In the genomic region with DNA sequence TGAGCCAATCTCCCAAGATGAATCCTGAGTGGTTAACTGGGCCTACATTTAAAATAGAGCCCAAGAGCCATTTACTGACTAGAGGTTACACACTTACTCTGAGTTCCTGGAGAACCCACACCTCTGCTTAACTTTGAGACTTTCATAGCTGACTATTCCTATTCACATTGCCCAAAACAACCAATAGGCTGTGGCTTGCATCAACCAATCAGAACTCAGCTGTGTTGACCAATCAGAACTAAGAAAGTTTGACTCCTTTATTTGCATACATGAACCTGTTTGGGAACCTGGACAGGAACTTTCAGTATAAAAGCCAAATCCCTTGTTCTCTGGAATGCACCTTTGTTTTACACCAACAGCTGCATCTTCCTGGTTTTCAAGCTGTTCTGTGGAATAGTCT, we compare ENCODE assay signal across 31 cellular contexts. TPM values are rescaled to one million over a fixed set of nuclear protein-coding genes. Genes with fewer than 3 reads are reported as not detected.
"Had no signal": no experiment of that assay in that cellular context is flagged by ENCODE, and none has a peak within 500 bp of the region (broad histone marks: within the 10 kb centered on the region; RNA-seq: fewer than 3 reads in every experiment).

No MANE protein-coding gene starts in this region.

- H3K27me3 Mint-ChIP-seq: activated CD4-positive, alpha-beta memory T cell treated with anti-CD3 and anti-CD28 coated beads for 36 hours; activated CD4-positive, alpha-beta T cell treated with anti-CD3 and anti-CD28 coated beads for 36 hours; central memory CD8-positive, alpha-beta T cell; effector memory CD8-positive, alpha-beta T cell; T-helper 17 cell had no signal

- H3K27ac Mint-ChIP-seq: activated CD4-positive, alpha-beta memory T cell treated with anti-CD3 and anti-CD28 coated beads for 36 hours; activated CD4-positive, alpha-beta T cell treated with anti-CD3 and anti-CD28 coated beads for 36 hours; activated CD4-positive, alpha-beta T cell treated with anti-CD3 and anti-CD28 coated beads, Interleukin-2, amount 10 ng/mL, durations not matched to agents 24 days and 14 days; activated naive CD4-positive, alpha-beta T cell treated with anti-CD3 and anti-CD28 coated beads, Interleukin-2, amount 10 ng/mL, durations not matched to agents 7 days and 5 days; activated naive CD4-positive, alpha-beta T cell treated with anti-CD3 and anti-CD28 coated beads, Interleukin-2, amount 50 U/mL, for 72 hours; activated naive CD8-positive, alpha-beta T cell treated with anti-CD3 and anti-CD28 coated beads, Interleukin-2, amount 10 ng/mL, durations not matched to agents 7 days and 5 days; activated T-helper 2 cell treated with anti-CD3 and anti-CD28 coated beads, Interferon-gamma antibody, Interleukin-2, Interleukin-4, amounts not matched to agents 10 μg/mL and 5 μg/mL and 100 μg/mL, durations not matched to agents 14 hours and 24 hours and 36 hours; brain; dendritic cell treated with granulocyte-macrophage colony-stimulating factor and Interleukin-4, amounts not matched to agents 40 ng/mL and 50 ng/mL, for 4 days; effector memory CD8-positive, alpha-beta T cell; T-helper 17 cell; T-helper 2 cell treated with Interferon-gamma antibody and Interleukin-4, amounts not matched to agents 5 μg/mL and 100 μg/mL, for 36 hours had no signal

- H3K9me3 ChIP-seq: ascending aorta, gastrocnemius medialis had no signal

- H3K4me3 ChIP-seq: ascending aorta, breast epithelium, cardiac muscle cell, coronary artery, dorsolateral prefrontal cortex, esophagus muscularis mucosa, gastrocnemius medialis, heart left ventricle had no signal

- H3K4me1 Mint-ChIP-seq: activated CD4-positive, alpha-beta T cell treated with anti-CD3 and anti-CD28 coated beads for 36 hours; activated CD4-positive, alpha-beta T cell treated with anti-CD3 and anti-CD28 coated beads, Interleukin-2, amount 10 ng/mL, durations not matched to agents 24 days and 14 days; activated naive CD4-positive, alpha-beta T cell treated with anti-CD3 and anti-CD28 coated beads, Interleukin-2, amount 10 ng/mL, durations not matched to agents 7 days and 5 days; activated naive CD8-positive, alpha-beta T cell treated with anti-CD3 and anti-CD28 coated beads, Interleukin-2, amount 10 ng/mL, durations not matched to agents 7 days and 5 days; central memory CD8-positive, alpha-beta T cell had no signal

- ATAC-seq: activated CD4-positive, alpha-beta T cell treated with anti-CD3 and anti-CD28 coated beads for 36 hours; activated T-cell treated with anti-CD3 and anti-CD28 coated beads, Interleukin-2, amount 50 U/mL, for 4 hours; effector memory CD8-positive, alpha-beta T cell; foreskin keratinocyte; gastrocnemius medialis; heart left ventricle; T-helper 17 cell had no signal

- H3K4me1 ChIP-seq: ascending aorta, breast epithelium, esophagus muscularis mucosa, foreskin keratinocyte, gastrocnemius medialis, heart left ventricle had no signal

- H3K9me3 Mint-ChIP-seq: activated CD4-positive, alpha-beta memory T cell treated with anti-CD3 and anti-CD28 coated beads for 36 hours; activated CD4-positive, alpha-beta T cell treated with anti-CD3 and anti-CD28 coated beads, Interleukin-2, amount 10 ng/mL, durations not matched to agents 24 days and 14 days; activated naive CD4-positive, alpha-beta T cell treated with anti-CD3 and anti-CD28 coated beads, Interleukin-2, amount 10 ng/mL, durations not matched to agents 7 days and 5 days; activated naive CD4-positive, alpha-beta T cell treated with anti-CD3 and anti-CD28 coated beads, Interleukin-2, amount 50 U/mL, for 72 hours; activated T-cell treated with anti-CD3 and anti-CD28 coated beads, Interleukin-2, amount 50 U/mL, for 4 hours; activated T-helper 2 cell treated with anti-CD3 and anti-CD28 coated beads, Interferon-gamma antibody, Interleukin-2, Interleukin-4, amounts not matched to agents 10 μg/mL and 5 μg/mL and 100 μg/mL, durations not matched to agents 14 hours and 24 hours and 36 hours; central memory CD8-positive, alpha-beta T cell; dendritic cell treated with granulocyte-macrophage colony-stimulating factor and Interleukin-4, amounts not matched to agents 40 ng/mL and 50 ng/mL, for 4 days; effector memory CD8-positive, alpha-beta T cell; T-helper 2 cell treated with Interferon-gamma antibody and Interleukin-4, amounts not matched to agents 5 μg/mL and 100 μg/mL, for 36 hours had no signal

- DNase-seq: activated CD4-positive, alpha-beta memory T cell treated with anti-CD3 and anti-CD28 coated beads for 36 hours; activated CD4-positive, alpha-beta T cell treated with anti-CD3 and anti-CD28 coated beads for 36 hours; activated CD4-positive, alpha-beta T cell treated with anti-CD3 and anti-CD28 coated beads, Interleukin-2, amount 10 ng/mL, durations not matched to agents 24 days and 14 days; activated CD4-positive, CD25-positive, alpha-beta regulatory T cell; activated CD4-positive, CD25-positive, alpha-beta regulatory T cell treated with anti-CD3 and anti-CD28 coated beads, Interleukin-2, amount 50 U/mL, for 72 hours; activated CD8-positive, alpha-beta memory T cell treated with anti-CD3 and anti-CD28 coated beads for 24 hours; activated effector memory CD4-positive, alpha-beta T cell treated with anti-CD3 and anti-CD28 coated beads, Interleukin-2, amount 50 U/mL, for 16 hours; activated naive CD4-positive, alpha-beta T cell treated with anti-CD3 and anti-CD28 coated beads, Interleukin-2, amount 10 ng/mL, durations not matched to agents 7 days and 5 days; activated naive CD8-positive, alpha-beta T cell treated with anti-CD3 and anti-CD28 coated beads, Interleukin-2, amount 10 ng/mL, durations not matched to agents 7 days and 5 days; activated T-cell treated with anti-CD3 and anti-CD28 coated beads, Interleukin-2, amount 50 U/mL, for 4 hours; dorsolateral prefrontal cortex; effector memory CD8-positive, alpha-beta T cell; erythroblast; foreskin keratinocyte; gastrocnemius medialis; glutamatergic neuron; heart left ventricle; hypothalamus; T-helper 17 cell; T1000 had no signal

- H3K27ac ChIP-seq: ascending aorta, breast epithelium, cardiac muscle cell, coronary artery, dorsolateral prefrontal cortex, esophagus muscularis mucosa, foreskin keratinocyte, gastrocnemius medialis, heart left ventricle had no signal

- H3K4me3 Mint-ChIP-seq: activated CD4-positive, alpha-beta memory T cell treated with anti-CD3 and anti-CD28 coated beads for 36 hours; activated CD4-positive, alpha-beta T cell treated with anti-CD3 and anti-CD28 coated beads for 36 hours; activated CD4-positive, alpha-beta T cell treated with anti-CD3 and anti-CD28 coated beads, Interleukin-2, amount 10 ng/mL, durations not matched to agents 24 days and 14 days; activated naive CD4-positive, alpha-beta T cell treated with anti-CD3 and anti-CD28 coated beads, Interleukin-2, amount 10 ng/mL, durations not matched to agents 7 days and 5 days; activated naive CD8-positive, alpha-beta T cell treated with anti-CD3 and anti-CD28 coated beads, Interleukin-2, amount 10 ng/mL, durations not matched to agents 7 days and 5 days; activated T-cell treated with anti-CD3 and anti-CD28 coated beads, Interleukin-2, amount 50 U/mL, for 4 hours; brain; central memory CD8-positive, alpha-beta T cell; dendritic cell treated with granulocyte-macrophage colony-stimulating factor and Interleukin-4, amounts not matched to agents 40 ng/mL and 50 ng/mL, for 4 days; effector memory CD8-positive, alpha-beta T cell; T-helper 17 cell; T-helper 2 cell treated with Interferon-gamma antibody and Interleukin-4, amounts not matched to agents 5 μg/mL and 100 μg/mL, for 36 hours had no signal

- H3K36me3 ChIP-seq: ascending aorta, breast epithelium, cardiac muscle cell, esophagus muscularis mucosa, gastrocnemius medialis, heart left ventricle had no signal

- H3K27me3 ChIP-seq: ascending aorta, breast epithelium, cardiac muscle cell, dorsolateral prefrontal cortex, esophagus muscularis mucosa, gastrocnemius medialis, heart left ventricle had no signal

- H3K36me3 Mint-ChIP-seq: activated CD4-positive, alpha-beta memory T cell treated with anti-CD3 and anti-CD28 coated beads for 36 hours; activated naive CD4-positive, alpha-beta T cell treated with anti-CD3 and anti-CD28 coated beads, Interleukin-2, amount 10 ng/mL, durations not matched to agents 7 days and 5 days; activated naive CD4-positive, alpha-beta T cell treated with anti-CD3 and anti-CD28 coated beads, Interleukin-2, amount 50 U/mL, for 72 hours; activated naive CD8-positive, alpha-beta T cell treated with anti-CD3 and anti-CD28 coated beads, Interleukin-2, amount 10 ng/mL, durations not matched to agents 7 days and 5 days had no signal

RNA-seq across cellular contexts. Expression of gene ZSWIM5, which starts 9.5 kb away (rescaled TPM):
- total RNA-seq: foreskin keratinocyte had no signal
- polyA plus RNA-seq: foreskin keratinocyte had no signal
